9 cellular contexts compared by ENCODE assay signal in genomic region chr14:50859296-50859624, GRCh38. TPM values are rescaled to one million over a fixed set of nuclear protein-coding genes. Genes with fewer than 3 reads are reported as not detected.
DNase-seq lines count a peak whose midpoint lies in the region; ATAC-seq and TF ChIP-seq lines count a peak whose summit lies in the region.
"Had no signal": no experiment of that assay in that cellular context is flagged by ENCODE, and none has a peak within 500 bp of the region (broad histone marks: within the 10 kb centered on the region; RNA-seq: fewer than 3 reads in every experiment).

No MANE protein-coding gene starts in this region.

- H3K9ac ChIP-seq in subcutaneous abdominal adipose tissue (ENCODE audit: low read length in 5 of 5): peak overlapping the region in 2 of 5 donors; percentile 72 to 73

- DNase-seq in NCI-H2107 treated with DMSO at 0.1 percent for 48 hours (lab: John Stamatoyannopoulos, UW; ENCODE audit: unreplicated experiment) (peak; percentile 21), NCI-H2107 (lab: John Stamatoyannopoulos, UW) (no peak), SJCRH30 (no peak), fibroblast of mammary gland (ENCODE audit: low read depth) (no peak), kidney glomerular epithelial cell (lab: John Stamatoyannopoulos, UW) (no peak), CD1c-positive myeloid dendritic cell (ENCODE audit: extremely low spot score) (no peak)

- peak overlapping the region; percentile 64 for H3K27ac ChIP-seq in SJCRH30
- H3K27ac ChIP-seq in subcutaneous abdominal adipose tissue (ENCODE audit: low read depth, low read length): no peak overlapping the region

- TF ChIP-seq CTCF in fibroblast of mammary gland (conservative IDR thresholded peaks at IDR 0.05; ENCODE audit: control insufficient read depth, insufficient read depth, low read depth, low read length): no peak

- ATAC-seq in HG03432 (IDR thresholded peaks at IDR 0.05; ENCODE audit: unreplicated experiment): no peak

- H3K27me3 ChIP-seq in SJCRH30 (no peaks in the 10 kb centered on the region), subcutaneous abdominal adipose tissue (ENCODE audit: control insufficient read depth in 5 of 5, insufficient read depth in 4 of 5, low read length in 5 of 5) (no peaks in the 10 kb centered on the region)

- H3K4me3 ChIP-seq in SJCRH30 (peak overlapping the region; percentile 61), fibroblast of mammary gland (ENCODE audit: control insufficient read depth, low read depth, low read length) (peak overlapping the region; percentile 55), subcutaneous abdominal adipose tissue (ENCODE audit: low read depth in 1 of 5, low read length in 5 of 5) (peak overlapping the region; percentile 60 to 87 (median 78))

- H3K9me3 ChIP-seq in SJCRH30 (replicated peaks): no peaks in the 10 kb centered on the region
- H3K9me3 ChIP-seq in subcutaneous abdominal adipose tissue (ENCODE audit: control insufficient read depth in 5 of 5, low read length in 5 of 5): no peaks in the 10 kb centered on the region

- H3K36me3 ChIP-seq in SJCRH30 (no peaks in the 10 kb centered on the region), subcutaneous abdominal adipose tissue (ENCODE audit: control insufficient read depth in 5 of 5, insufficient read depth in 5 of 5, low read length in 5 of 5) (no peaks in the 10 kb centered on the region)

- H3K4me1 ChIP-seq in SJCRH30: peaks cover 4% of the 10 kb centered on the region
- peaks cover 0 to 14% (median 10%) of the 10 kb centered on the region in 5 donors for H3K4me1 ChIP-seq in subcutaneous abdominal adipose tissue (ENCODE audit: control insufficient read depth in 5 of 5, insufficient read depth in 5 of 5, low read length in 5 of 5)

RNA-seq across cellular contexts. Expression of gene ABHD12B, which starts 12.6 kb away (rescaled TPM):
- total RNA-seq in SJCRH30 (2014; rRNA removed; shearing (Covaris generic)): not detected in 2 replicates
- total RNA-seq: HT-29 had no signal

RNA-seq across cellular contexts. Expression of gene NIN, which starts 28.3 kb away (rescaled TPM):
- 28.8 and 34.3 TPM in 2 replicates for total RNA-seq in SJCRH30 (2014; rRNA removed; shearing (Covaris generic))
